20 cellular contexts compared by ENCODE assay signal in genomic region chr20:10109621-10110020, GRCh38.
"Had no signal": no experiment of that assay in that cellular context is flagged by ENCODE, and none has a peak within 500 bp of the region (broad histone marks: within the 10 kb centered on the region; RNA-seq: fewer than 3 reads in every experiment).

No MANE protein-coding gene starts in this region.

- H3K27me3 ChIP-seq: esophagus muscularis mucosa, left lung, spleen, suprapubic skin, tibial artery, upper lobe of right lung had no signal

- H3K9me3 ChIP-seq: suprapubic skin, tibial artery, upper lobe of right lung had no signal

- H3K36me3 ChIP-seq: esophagus muscularis mucosa, left lung, spleen, suprapubic skin, tibial artery, upper lobe of right lung had no signal

- H3K27ac ChIP-seq: esophagus muscularis mucosa, left lung, parathyroid adenoma, spleen, suprapubic skin, tibial artery, upper lobe of right lung had no signal

- ATAC-seq: activated CD4-positive, alpha-beta T cell treated with anti-CD3 and anti-CD28 coated beads for 36 hours; activated CD8-positive, alpha-beta memory T cell treated with anti-CD3 and anti-CD28 coated beads, Interleukin-2, amount 10 ng/mL, durations not matched to agents 7 days and 5 days; activated CD8-positive, alpha-beta T cell treated with anti-CD3 and anti-CD28 coated beads, Interleukin-2, amount 10 ng/mL, durations not matched to agents 7 days and 5 days; activated naive CD8-positive, alpha-beta T cell treated with anti-CD3 and anti-CD28 coated beads, Interleukin-2, amount 50 U/mL, for 24 hours; left lung; naive thymus-derived CD8-positive, alpha-beta T cell; right cardiac atrium; T-cell; upper lobe of right lung had no signal

- H3K4me1 ChIP-seq: esophagus muscularis mucosa, left lung, spleen, suprapubic skin, tibial artery, upper lobe of right lung had no signal

- H3K4me3 ChIP-seq: esophagus muscularis mucosa, left lung, spleen, suprapubic skin, tibial artery, upper lobe of right lung had no signal

- DNase-seq: activated CD4-positive, alpha-beta T cell treated with anti-CD3 and anti-CD28 coated beads for 36 hours; activated CD4-positive, CD25-positive, alpha-beta regulatory T cell; activated CD8-positive, alpha-beta memory T cell treated with anti-CD3 and anti-CD28 coated beads, Interleukin-2, amount 10 ng/mL, durations not matched to agents 7 days and 5 days; activated CD8-positive, alpha-beta T cell treated with anti-CD3 and anti-CD28 coated beads, Interleukin-2, amount 10 ng/mL, durations not matched to agents 7 days and 5 days; activated naive CD8-positive, alpha-beta T cell treated with anti-CD3 and anti-CD28 coated beads, Interleukin-2, amount 50 U/mL, for 24 hours; activated T-cell treated with anti-CD3 and anti-CD28 coated beads, Interleukin-2, amount 50 U/mL, for 48 hours; endodermal cell; foreskin melanocyte; kidney glomerular epithelial cell; left lung; naive thymus-derived CD8-positive, alpha-beta T cell; right cardiac atrium; spleen; stimulated activated naive CD4-positive, alpha-beta T cell; T-cell; tibial artery; upper lobe of right lung had no signal
